In genomic region chr13:63497601-63498000, GRCh38 we compare ENCODE assay signal across 20 cellular contexts.
A peak's percentile ranks its signal among the peaks of the same experiment; 100 is the strongest.
DNase-seq lines count a peak whose midpoint lies in the region; ATAC-seq, FAIRE-seq and TF ChIP-seq lines count a peak whose summit lies in the region.
"Had no signal": no experiment of that assay in that cellular context is flagged by ENCODE, and none has a peak within 500 bp of the region (broad histone marks: within the 10 kb centered on the region; RNA-seq: fewer than 3 reads in every experiment).

No MANE protein-coding gene starts in this region.

- TF ChIP-seq CTCF in astrocyte (IDR thresholded peaks at IDR 0.05; ENCODE audit: insufficient read depth, low read depth, low read length) (no peak), retinal pigment epithelial cell (conservative IDR thresholded peaks at IDR 0.05; ENCODE audit: low read depth, low read length) (no peak)

- TF ChIP-seq POLR2A in GM12891 (IDR thresholded peaks at IDR 0.05; ENCODE audit: low read depth, low read length): no peak

- H3K4me2 ChIP-seq in astrocyte (ENCODE audit: low read length): no peak overlapping the region
- H3K4me2 ChIP-seq: BLaER1 treated with 17β-estradiol and CSF1 and Interleukin-3, amounts not matched to agents 10 nM and 100 nM had no signal

- H3K79me2 ChIP-seq in astrocyte (ENCODE audit: insufficient read depth, low read length): no peaks in the 10 kb centered on the region

- no peaks in the 10 kb centered on the region for H3K36me3 Mint-ChIP-seq in astrocyte (ENCODE audit: low read depth, unreplicated experiment)
- H3K36me3 Mint-ChIP-seq: CD8-positive, alpha-beta memory T cell had no signal

- no peak for FAIRE-seq in astrocyte (lab: Jason Lieb, UNC)
- no peak for FAIRE-seq in GM12891 (lab: Jason Lieb, UNC)
- FAIRE-seq: A204.1 had no signal

- H3K27me3 ChIP-seq in astrocyte (ENCODE audit: insufficient read depth, low read length): no peaks in the 10 kb centered on the region
- H3K27me3 ChIP-seq: BLaER1 treated with 17β-estradiol and CSF1 and Interleukin-3, amounts not matched to agents 10 nM and 100 nM; Peyer's patch had no signal

- peaks cover 3% of the 10 kb centered on the region for H3K4me1 ChIP-seq in astrocyte (ENCODE audit: insufficient read depth, low read length)
- H3K4me1 ChIP-seq: BLaER1 treated with 17β-estradiol and CSF1 and Interleukin-3, amounts not matched to agents 10 nM and 100 nM; Peyer's patch had no signal

- H3K9me3 ChIP-seq in astrocyte (ENCODE audit: insufficient read depth, low read depth, low read length): no peaks in the 10 kb centered on the region
- H3K9me3 ChIP-seq: BLaER1 treated with 17β-estradiol and CSF1 and Interleukin-3, amounts not matched to agents 10 nM and 100 nM; Peyer's patch had no signal

- ATAC-seq in HG02973 (IDR thresholded peaks at IDR 0.05; ENCODE audit: unreplicated experiment): no peak
- ATAC-seq: Right ventricle myocardium inferior had no signal

- peak overlapping the region; percentile 12 for H3K27ac Mint-ChIP-seq in astrocyte (ENCODE audit: unreplicated experiment)
- H3K27ac Mint-ChIP-seq: CD8-positive, alpha-beta memory T cell; H9 had no signal

- H3K4me3 ChIP-seq in astrocyte (ENCODE audit: insufficient read depth, low read depth, low read length) (no peak overlapping the region), retinal pigment epithelial cell (ENCODE audit: low read length) (no peak overlapping the region)
- H3K4me3 ChIP-seq: BLaER1 treated with 17β-estradiol and CSF1 and Interleukin-3, amounts not matched to agents 10 nM and 100 nM; Peyer's patch had no signal

- no peaks in the 10 kb centered on the region for H4K20me1 ChIP-seq in astrocyte (ENCODE audit: insufficient read depth, low read length)
- H4K20me1 ChIP-seq: BLaER1 treated with 17β-estradiol and CSF1 and Interleukin-3, amounts not matched to agents 10 nM and 100 nM had no signal

- H3K9me3 Mint-ChIP-seq in astrocyte (ENCODE audit: unreplicated experiment): no peaks in the 10 kb centered on the region
- H3K9me3 Mint-ChIP-seq: H9 had no signal

- H3K9ac ChIP-seq in astrocyte (ENCODE audit: low read length): no peak overlapping the region
- H3K9ac ChIP-seq: BLaER1 treated with 17β-estradiol and CSF1 and Interleukin-3, amounts not matched to agents 10 nM and 100 nM had no signal

- DNase-seq in EH (ENCODE audit: low read depth): peak; percentile 30
- no peak for DNase-seq in astrocyte (ENCODE audit: low read depth)
- peak; percentile 64 for DNase-seq in fibroblast of peridontal ligament (ENCODE audit: extremely low read depth)
- peak; percentile 29 for DNase-seq in retinal pigment epithelial cell (ENCODE audit: low read depth)
- no peak for DNase-seq in NCI-H128 (lab: John Stamatoyannopoulos, UW; ENCODE audit: unreplicated experiment)
- DNase-seq in GM12891 (ENCODE audit: insufficient read length, low spot score): no peak
- DNase-seq: CD8-positive, alpha-beta memory T cell; DMS53; H9; NCI-H1436 treated with DMSO at 0.1 percent for 48 hours; NCI-H2029 treated with DMSO at 0.1 percent for 48 hours; NCI-H2171; NCI-H446; NCI-H748 treated with DMSO at 0.1 percent for 48 hours; NK-92 treated with Interleukin-12 subunit alpha and Interleukin-12 subunit beta, amount 100 ng/mL, for 24 hours; Peyer's patch had no signal

- H3K27ac ChIP-seq in astrocyte (ENCODE audit: low read depth, low read length): no peak overlapping the region
- H3K27ac ChIP-seq: BLaER1 treated with 17β-estradiol and CSF1 and Interleukin-3, amounts not matched to agents 10 nM and 100 nM; Peyer's patch had no signal

- H2AFZ ChIP-seq in astrocyte (ENCODE audit: low read depth, low read length): no peak overlapping the region

- H3K36me3 ChIP-seq in astrocyte (ENCODE audit: insufficient read depth, low read length): no peaks in the 10 kb centered on the region
- H3K36me3 ChIP-seq: BLaER1 treated with 17β-estradiol and CSF1 and Interleukin-3, amounts not matched to agents 10 nM and 100 nM; Peyer's patch had no signal

- H3K4me1 Mint-ChIP-seq in astrocyte (ENCODE audit: low read depth, unreplicated experiment): peaks cover 1% of the 10 kb centered on the region
- H3K4me1 Mint-ChIP-seq: CD8-positive, alpha-beta memory T cell; H9 had no signal

- no peaks in the 10 kb centered on the region for H3K27me3 Mint-ChIP-seq in astrocyte (ENCODE audit: low read depth, unreplicated experiment)
- H3K27me3 Mint-ChIP-seq: CD8-positive, alpha-beta memory T cell had no signal

- no peak overlapping the region for H3K4me3 Mint-ChIP-seq in astrocyte (ENCODE audit: unreplicated experiment)
- H3K4me3 Mint-ChIP-seq: CD8-positive, alpha-beta memory T cell; H9 had no signal

TF ChIP-seq in GM12891, 5 proteins besides CTCF, POLR2A, EP300 and RAD21:
- TF ChIP-seq POLR2AphosphoS5 (IDR thresholded peaks at IDR 0.05; ENCODE audit: low read depth, low read length) (no peak), TAF1 (IDR thresholded peaks at IDR 0.05; ENCODE audit: low read depth, low read length) (no peak), POU2F2 (IDR thresholded peaks at IDR 0.05; ENCODE audit: low read depth, low read length) (no peak)

Comparison
In these comparisons a context has a peak if more than half of its experiments do, and no peak if none do; other contexts are left out.
1. DNase-seq: peak in EH (single experiment), fibroblast of peridontal ligament (single experiment) and retinal pigment epithelial cell (single experiment); none in astrocyte (single experiment), NCI-H128 (single experiment) and GM12891 (single experiment).